ENCODE assay signal across 8 cellular contexts in genomic region chr5:170307575-170308465, GRCh38. TPM values are rescaled to one million over a fixed set of nuclear protein-coding genes. Genes with fewer than 3 reads are reported as not detected.
DNase-seq lines count a peak whose midpoint lies in the region; ATAC-seq lines count a peak whose summit lies in the region.

No MANE protein-coding gene starts in this region.

- peak; percentile 81 for DNase-seq in Caki2 (ENCODE audit: low read depth)
- peak; percentile 50 for DNase-seq in NCI-H345 (lab: John Stamatoyannopoulos, UW)
- DNase-seq in non-pigmented ciliary epithelial cell (ENCODE audit: low read depth), result peak; percentile 32
- DNase-seq in hepatic stellate cell (ENCODE audit: low spot score), result no peak
- DNase-seq in GM19240 (ENCODE audit: insufficient read length, low spot score), result no peak

- in situ Hi-C loops in Caki2 (cut with HindIII; ENCODE audit: low pct_unique_long_range_greater_than_20kb, low sequenced_read_pairs), result no loop called here

- ATAC-seq in esophagus mucosa, result peak; percentile 93
- ATAC-seq in HG02840 (IDR thresholded peaks at IDR 0.05; ENCODE audit: low FRiP score, unreplicated experiment), result no peak
- no peak for ATAC-seq in GM19324 (IDR thresholded peaks at IDR 0.05; ENCODE audit: low FRiP score, unreplicated experiment)

RNA-seq across cellular contexts. Expression of gene LCP2, which starts 10.2 kb away (rescaled TPM):
- not detected in 2 replicates for total RNA-seq in Caki2 (2014; rRNA removed; shearing (Covaris generic); ENCODE audit: low replicate concordance)
- total RNA-seq in esophagus mucosa, result 3.0 TPM

Comparison
In these comparisons a context has a peak if more than half of its experiments do, and no peak if none do; other contexts are left out.
1. DNase-seq: peak in Caki2 (single experiment), NCI-H345 (single experiment) and non-pigmented ciliary epithelial cell (single experiment); none in hepatic stellate cell (single experiment) and GM19240 (single experiment).